In the genomic region with DNA sequence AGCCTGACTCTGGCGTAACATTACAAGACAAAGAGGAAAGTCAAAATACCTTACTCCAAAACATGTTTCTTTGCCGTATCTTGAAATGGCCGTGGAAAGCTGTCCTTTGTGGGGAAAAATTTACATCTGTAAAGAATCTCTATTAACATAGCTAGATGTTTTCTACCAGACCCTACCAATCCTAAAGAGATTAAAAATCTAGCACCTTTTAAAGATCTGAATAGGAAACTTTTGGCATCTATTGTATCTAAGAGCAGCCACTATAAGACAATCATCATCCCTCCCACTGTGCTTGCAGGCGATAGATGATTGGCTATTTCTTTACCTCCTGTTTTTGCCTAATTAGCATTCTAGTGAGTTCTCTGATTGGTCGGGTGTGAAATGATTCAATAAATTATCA, we compare ENCODE assay signal across 26 cellular contexts.
"Had no signal": no experiment of that assay in that cellular context is flagged by ENCODE, and none has a peak within 500 bp of the region (broad histone marks: within the 10 kb centered on the region; RNA-seq: fewer than 3 reads in every experiment).

No MANE protein-coding gene starts in this region.

- H2AFZ ChIP-seq: parathyroid adenoma had no signal

- H3K4me1 ChIP-seq: left ventricle myocardium inferior, parathyroid adenoma, right atrium auricular region, right lobe of liver, suprapubic skin, tibial artery, upper lobe of right lung had no signal

- H3K36me3 Mint-ChIP-seq: naive thymus-derived CD4-positive, alpha-beta T cell; stimulated activated naive B cell treated with anti-CD40 and anti-IgM and Interleukin-4, amounts not matched to agents 10 μg/mL and 1 μg/mL and 100 μg/mL, for 72 hours had no signal

- H3K9me3 ChIP-seq: mucosa of descending colon, neutrophil, right lobe of liver, suprapubic skin, thoracic aorta, tibial artery, upper lobe of right lung had no signal

- H3K4me3 ChIP-seq: left ventricle myocardium inferior, lung, mucosa of descending colon, right atrium auricular region, right lobe of liver, smooth muscle cell, suprapubic skin, thoracic aorta, tibial artery, upper lobe of right lung had no signal

- H3K9me3 Mint-ChIP-seq: neural crest cell had no signal

- H3K4me3 Mint-ChIP-seq: naive thymus-derived CD4-positive, alpha-beta T cell; nephron; neural crest cell; stimulated activated naive B cell treated with anti-CD40 and anti-IgM and Interleukin-4, amounts not matched to agents 10 μg/mL and 1 μg/mL and 100 μg/mL, for 72 hours had no signal

- H3K79me2 ChIP-seq: parathyroid adenoma had no signal

- DNase-seq: hippocampal formation; islet precursor cell; left ventricle myocardium inferior; mesendoderm; midbrain; naive thymus-derived CD4-positive, alpha-beta T cell; occipital lobe; right lobe of liver; stimulated activated CD4-positive, alpha-beta T cell treated with anti-CD3 and anti-CD28 coated beads, Interleukin-1b, Interleukin-23, amount 100 ng/mL, for 48 hours; stimulated activated CD4-positive, alpha-beta T cell treated with anti-CD3 and anti-CD28 coated beads, Interleukin-2, amount 100 ng/mL, for 48 hours; stimulated activated naive B cell treated with anti-CD40 and anti-IgM and Interleukin-4, amounts not matched to agents 10 μg/mL and 1 μg/mL and 100 μg/mL, for 72 hours; stimulated activated naive CD8-positive, alpha-beta T cell treated with anti-CD3 and anti-CD28 coated beads, Interleukin-15, Interleukin-2, amounts not matched to agents 100 U/mL and 50 U/mL, for 24 hours; tibial artery; trophoblast cell; upper lobe of right lung had no signal

- ATAC-seq: mucosa of descending colon; naive thymus-derived CD4-positive, alpha-beta T cell; right lobe of liver; stimulated activated naive B cell treated with anti-CD40 and anti-IgM and Interleukin-4, amounts not matched to agents 10 μg/mL and 1 μg/mL and 100 μg/mL, for 72 hours; stimulated activated naive CD8-positive, alpha-beta T cell treated with anti-CD3 and anti-CD28 coated beads, Interleukin-15, Interleukin-2, amounts not matched to agents 100 U/mL and 50 U/mL, for 24 hours; upper lobe of right lung had no signal

- H3K36me3 ChIP-seq: left ventricle myocardium inferior, neutrophil, right atrium auricular region, right lobe of liver, suprapubic skin, thoracic aorta, tibial artery, upper lobe of right lung had no signal

- H3K27me3 ChIP-seq: neutrophil, right atrium auricular region, right lobe of liver, suprapubic skin, tibial artery, upper lobe of right lung had no signal

- H3K4me2 ChIP-seq: smooth muscle cell had no signal

- H3K27me3 Mint-ChIP-seq: stimulated activated naive B cell treated with anti-CD40 and anti-IgM and Interleukin-4, amounts not matched to agents 10 μg/mL and 1 μg/mL and 100 μg/mL, for 72 hours had no signal

- H3K27ac Mint-ChIP-seq: naive thymus-derived CD4-positive, alpha-beta T cell; nephron; stimulated activated naive B cell treated with anti-CD40 and anti-IgM and Interleukin-4, amounts not matched to agents 10 μg/mL and 1 μg/mL and 100 μg/mL, for 72 hours had no signal

- H3K9ac ChIP-seq: parathyroid adenoma had no signal

- FAIRE-seq: urothelium cell line had no signal

- H3K4me1 Mint-ChIP-seq: naive thymus-derived CD4-positive, alpha-beta T cell; nephron; neural crest cell; stimulated activated naive B cell treated with anti-CD40 and anti-IgM and Interleukin-4, amounts not matched to agents 10 μg/mL and 1 μg/mL and 100 μg/mL, for 72 hours had no signal

- H3K27ac ChIP-seq: left ventricle myocardium inferior, neutrophil, parathyroid adenoma, right atrium auricular region, right lobe of liver, suprapubic skin, thoracic aorta, tibial artery, upper lobe of right lung had no signal
